Comparison of ENCODE assay signal across 8 cellular contexts in genomic region chr16:3023415-3023668, GRCh38. TPM values are rescaled to one million over a fixed set of nuclear protein-coding genes. Genes with fewer than 3 reads are reported as not detected.
A peak's percentile ranks its signal among the peaks of the same experiment; 100 is the strongest.
DNase-seq lines count a peak whose midpoint lies in the region; ATAC-seq and TF ChIP-seq lines count a peak whose summit lies in the region.

No MANE protein-coding gene starts in this region.

- peaks cover 0 to 7% (median 5%) of the 10 kb centered on the region in 9 donors for H3K27me3 ChIP-seq in heart left ventricle
- no peaks in the 10 kb centered on the region for H3K27me3 ChIP-seq in upper lobe of left lung

- ATAC-seq in heart left ventricle: peak in 2 of 4 donors; percentile 0 to 1
- ATAC-seq in Right ventricle myocardium superior (ENCODE audit: poor library complexity): no peak
- peak in 1 of 2 donors; percentile 0 for ATAC-seq in upper lobe of left lung (ENCODE audit: low FRiP score in 2 of 2)
- ATAC-seq in HG02885 (IDR thresholded peaks at IDR 0.05; ENCODE audit: poor library complexity, unreplicated experiment): no peak
- ATAC-seq in GM19395 (IDR thresholded peaks at IDR 0.05; ENCODE audit: unreplicated experiment): no peak

- peaks cover 13 to 62% (median 42%) of the 10 kb centered on the region in 12 donors for H3K4me1 ChIP-seq in heart left ventricle
- H3K4me1 ChIP-seq in upper lobe of left lung: peaks cover 43 to 74% (median 52%) of the 10 kb centered on the region in 4 donors

- TF ChIP-seq POLR2A in heart left ventricle (IDR thresholded peaks at IDR 0.05) (no peak), upper lobe of left lung (IDR thresholded peaks at IDR 0.05) (no peak)

- TF ChIP-seq CTCF in heart left ventricle (IDR thresholded peaks at IDR 0.05) (no peak), upper lobe of left lung (IDR thresholded peaks at IDR 0.05) (no peak)

- WGBS in heart left ventricle, 4 donors: 10 to 32% (median 17%) methylated on average over 4 to 6 of the region's 6 CpGs
- WGBS in upper lobe of left lung, 2 donors: 34 to 80% methylated on average over 2 to 6 of the region's 6 CpGs

- no peaks in the 10 kb centered on the region for H3K9me3 ChIP-seq in heart left ventricle
- no peaks in the 10 kb centered on the region for H3K9me3 ChIP-seq in upper lobe of left lung

- intact Hi-C loops in heart left ventricle (cut with DNase I): no loop called here
- intact Hi-C loops in Right ventricle myocardium superior (cut with DNase I): no loop called here

- H3K27ac ChIP-seq in heart left ventricle: peak overlapping the region; percentile 82 to 100 (median 96)
- H3K27ac ChIP-seq in cingulate gyrus (ENCODE audit: low read depth, low read length): peak overlapping the region; percentile 94
- peak overlapping the region; percentile 94 to 97 (median 97) for H3K27ac ChIP-seq in upper lobe of left lung

- peak overlapping the region; percentile 42 to 99 (median 76) for H3K4me3 ChIP-seq in heart left ventricle
- peak overlapping the region; percentile 57 to 91 (median 69) for H3K4me3 ChIP-seq in upper lobe of left lung

- TF ChIP-seq EP300 in upper lobe of left lung (IDR thresholded peaks at IDR 0.05): no peak

- DNase-seq in heart left ventricle: peak in 4 of 5 donors; percentile 57 to 80 (median 71)
- no peak for DNase-seq in Right ventricle myocardium superior
- DNase-seq in RPMI7951 (ENCODE audit: low read depth): peak; percentile 76
- peak; percentile 50 for DNase-seq in midbrain (lab: John Stamatoyannopoulos, UW)
- no peak for DNase-seq in upper lobe of left lung

- H3K36me3 ChIP-seq in heart left ventricle (peaks cover 0 to 23% (median 19%) of the 10 kb centered on the region in 9 donors), upper lobe of left lung (peaks cover 3 to 23% (median 20%) of the 10 kb centered on the region in 4 donors)

RNA-seq across cellular contexts. Expression of gene HCFC1R1, which starts 0.4 kb away (rescaled TPM):
- total RNA-seq in heart left ventricle (10 to 100 TPM; 32.8 to 66.7 (median 50.5) TPM), Right ventricle myocardium superior (53.5 TPM), upper lobe of left lung (10 to 100 TPM; 28.3 to 85.1 (median 42.2) TPM)
- 100 to 1,000 TPM in 1 of 2 donors, 10 to 100 TPM in 1; 54.6 to 189 TPM for polyA plus RNA-seq in heart left ventricle
- total RNA-seq in RPMI7951 (2014; rRNA removed; shearing (Covaris generic)): 21.7 and 38.6 TPM in 2 replicates

RNA-seq across cellular contexts. Expression of gene THOC6, which starts 0.5 kb away (rescaled TPM):
- total RNA-seq in heart left ventricle (10 to 100 TPM in 4 of 9 donors, 1 to 10 TPM in 5; 6.9 to 14.0 (median 9.4) TPM), Right ventricle myocardium superior (11.0 TPM), upper lobe of left lung (10 to 100 TPM; 18.5 to 40.8 (median 33.1) TPM)
- 10 to 100 TPM; 15.4 to 23.0 TPM for polyA plus RNA-seq in heart left ventricle
- 16.1 and 20.8 TPM in 2 replicates for total RNA-seq in RPMI7951 (2014; rRNA removed; shearing (Covaris generic))

RNA-seq across cellular contexts. Expression of gene TNFRSF12A, which starts 3.2 kb away (rescaled TPM):
- 100 to 1,000 TPM in 3 of 9 donors, 10 to 100 TPM in 6; 27.8 to 289 (median 92.4) TPM for total RNA-seq in heart left ventricle
- polyA plus RNA-seq in heart left ventricle: 100 to 1,000 TPM; 260 to 824 TPM
- 29.4 TPM for total RNA-seq in Right ventricle myocardium superior
- 184 and 304 TPM in 2 replicates for total RNA-seq in RPMI7951 (2014; rRNA removed; shearing (Covaris generic))
- 100 to 1,000 TPM in 1 of 6 donors, 10 to 100 TPM in 5; 37.7 to 431 (median 76.5) TPM for total RNA-seq in upper lobe of left lung

RNA-seq across cellular contexts. Expression of gene CLDN6, which starts 5.4 kb away (rescaled TPM):
- total RNA-seq in heart left ventricle (not detected), Right ventricle myocardium superior (not detected), upper lobe of left lung (1 to 10 TPM in 1 of 6 donors, under 1 TPM in 2, not detected in 3; 0.30 to 1.9 (median 0.72) TPM)
- under 1 TPM in 1 of 2 donors, not detected in 1; 0.04 TPM for polyA plus RNA-seq in heart left ventricle
- not detected in 2 replicates for total RNA-seq in RPMI7951 (2014; rRNA removed; shearing (Covaris generic))

RNA-seq across cellular contexts. Expression of gene CLDN9, which starts 10.6 kb away (rescaled TPM):
- total RNA-seq in heart left ventricle (1 to 10 TPM in 2 of 9 donors, under 1 TPM in 7; 0.13 to 2.0 (median 0.75) TPM), Right ventricle myocardium superior (0.73 TPM), upper lobe of left lung (1 to 10 TPM in 4 of 6 donors, under 1 TPM in 2; 0.57 to 5.9 (median 1.1) TPM)
- polyA plus RNA-seq in heart left ventricle: 1 to 10 TPM in 1 of 2 donors, under 1 TPM in 1; 0.62 to 1.7 TPM
- not detected in 2 replicates for total RNA-seq in RPMI7951 (2014; rRNA removed; shearing (Covaris generic))

Comparison
In these comparisons a context has a peak if more than half of its experiments do, and no peak if none do; other contexts are left out.
1. DNase-seq: peak in heart left ventricle (4 of 5), RPMI7951 (single experiment) and midbrain (single experiment); none in Right ventricle myocardium superior (single experiment) and upper lobe of left lung (0 of 2).
2. Peak in every context shown above with its lines, with median percentiles within 50 percentile points of each other: H3K27ac ChIP-seq.